In the genomic region with DNA sequence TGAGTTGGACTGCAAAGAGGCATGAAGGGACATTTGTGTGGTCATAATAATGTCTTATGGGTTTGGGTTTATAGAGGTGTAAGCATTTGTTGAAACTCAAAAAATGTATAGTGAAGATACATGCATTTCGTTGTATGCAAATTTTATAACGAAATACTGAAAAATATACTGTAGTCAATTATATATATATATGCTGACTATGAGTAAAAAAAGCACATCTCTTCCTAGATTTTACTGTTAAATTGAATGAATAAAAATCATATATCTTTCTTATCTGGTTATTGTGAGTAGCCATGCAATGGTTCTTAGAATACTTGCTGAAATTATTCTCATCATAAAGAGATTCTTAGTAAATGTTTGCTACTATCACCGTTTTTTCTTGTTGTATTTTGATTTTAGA, we compare ENCODE assay signal across 11 cellular contexts. TPM values are rescaled to one million over a fixed set of nuclear protein-coding genes. Genes with fewer than 3 reads are reported as not detected.
"Had no signal": no experiment of that assay in that cellular context is flagged by ENCODE, and none has a peak within 500 bp of the region (broad histone marks: within the 10 kb centered on the region; RNA-seq: fewer than 3 reads in every experiment).

No MANE protein-coding gene starts in this region.

- H3K27ac Mint-ChIP-seq: HFFc6 had no signal

- H3K4me3 Mint-ChIP-seq: HFFc6 had no signal

- H3K36me3 ChIP-seq: HAP-1 had no signal

- H3K27ac ChIP-seq: GM23248, HL-60, KMS-11 had no signal

- H3K4me2 ChIP-seq: KMS-11 had no signal

- DNase-seq: GM23248, GOT3, H7, HFFc6, KBM-7 had no signal

- H3K9me3 ChIP-seq: HAP-1 had no signal

- H3K4me1 ChIP-seq: HAP-1 had no signal

- ATAC-seq: HCT116 had no signal

- H3K4me3 ChIP-seq: GM23248, HAP-1 had no signal

- H2AFZ ChIP-seq: GM23248 had no signal

- H3K9ac ChIP-seq: GM23248, KMS-11 had no signal

RNA-seq across cellular contexts. Expression of a gene that starts 34.5 kb away (rescaled TPM):
- total RNA-seq: GM23248, H4, H7, HFFc6, HT1080 had no signal
- polyA plus RNA-seq: GM23248 had no signal
